In the genomic region with DNA sequence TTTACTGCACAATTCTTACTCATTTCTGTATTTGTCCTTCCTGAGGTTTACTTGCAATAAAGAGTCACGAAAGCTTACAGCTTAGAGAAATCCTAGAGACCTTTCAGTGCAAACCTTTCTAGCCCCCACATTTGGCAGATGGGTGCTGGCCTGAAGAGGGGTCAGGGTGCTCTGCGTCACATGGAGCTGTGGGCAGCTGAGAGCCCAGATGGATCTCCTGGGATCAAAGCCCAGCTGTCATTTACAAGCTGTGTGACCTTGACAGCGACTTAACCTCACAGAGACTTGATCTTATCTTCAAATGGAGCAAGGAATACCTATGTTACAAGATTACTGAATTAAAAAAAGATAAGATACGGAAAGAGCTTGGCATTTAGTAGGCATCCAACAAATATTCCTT, we compare ENCODE assay signal across 14 cellular contexts. TPM values are rescaled to one million over a fixed set of nuclear protein-coding genes. Genes with fewer than 3 reads are reported as not detected.
A peak's percentile ranks its signal among the peaks of the same experiment; 100 is the strongest.
DNase-seq lines count a peak whose midpoint lies in the region; ATAC-seq and TF ChIP-seq lines count a peak whose summit lies in the region.
"Had no signal": no experiment of that assay in that cellular context is flagged by ENCODE, and none has a peak within 500 bp of the region (broad histone marks: within the 10 kb centered on the region; RNA-seq: fewer than 3 reads in every experiment).

No MANE protein-coding gene starts in this region.

- DNase-seq in HCT116 (ENCODE audit: low read depth, low spot score) (no peak), NCI-H524 treated with DMSO at 0.1 percent for 48 hours (lab: John Stamatoyannopoulos, UW) (peak; percentile 56), WERI-Rb-1 (peak; percentile 94), retina (peak; percentile 9), HFFc6 (no peak)
- DNase-seq: ACHN; C1 segment of cervical spinal cord; Calu3; CD4-positive, alpha-beta T cell; DMS 273 treated with DMSO at 0.1 percent for 48 hours; GM23248 had no signal

- CTCF ChIA-PET in HCT116 (lab: Charles Lee), result interaction anchor here (1.3 kb wide), 1 partner anchor 19 kb away, joined by 4 read pairs; no protein-coding TSS in a partner anchor

- H4K20me1 ChIP-seq in HCT116 (ENCODE audit: insufficient read depth), result no peaks in the 10 kb centered on the region

- no peaks in the 10 kb centered on the region for H3K9me2 ChIP-seq in HCT116 (ENCODE audit: insufficient read depth)

- H3K4me1 Mint-ChIP-seq in HFFc6 (ENCODE audit: low read depth), result no peaks in the 10 kb centered on the region
- H3K4me1 Mint-ChIP-seq in activated T-helper 17 cell treated with anti-CD3 and anti-CD28 coated beads, Interleukin-2, amount 50 U/mL, for 72 hours, result no peaks in the 10 kb centered on the region
- H3K4me1 Mint-ChIP-seq: B cell had no signal

- POLR2A ChIA-PET in HCT116 (lab: Charles Lee), result no interaction called here

- no peak overlapping the region for H3K4me3 Mint-ChIP-seq in HFFc6
- H3K4me3 Mint-ChIP-seq in activated T-helper 17 cell treated with anti-CD3 and anti-CD28 coated beads, Interleukin-2, amount 50 U/mL, for 72 hours, result no peak overlapping the region
- H3K4me3 Mint-ChIP-seq: B cell; CD4-positive, alpha-beta T cell had no signal

- H3K4me1 ChIP-seq in HCT116 (ENCODE audit: control insufficient read depth in 1 of 2, insufficient read depth in 2 of 2, low read length in 2 of 2), result no peaks in the 10 kb centered on the region

- no peaks in the 10 kb centered on the region for H3K9me3 ChIP-seq in HCT116 (ENCODE audit: control insufficient read depth in 1 of 2, insufficient read depth in 1 of 2, low read depth in 1 of 2, low read length in 2 of 2)
- no peaks in the 10 kb centered on the region for H3K9me3 ChIP-seq in WERI-Rb-1 (ENCODE audit: severe bottlenecking)

- H3K4me3 ChIP-seq in HCT116 (replicated peaks in 1 of 2; ENCODE audit: low read depth in 1 of 2, low read length in 2 of 2) (no peak overlapping the region), WERI-Rb-1 (ENCODE audit: low read depth, low read length) (peak overlapping the region; percentile 22)
- H3K4me3 ChIP-seq: GM23248 had no signal

- ATAC-seq in HCT116 (no peak), HG03097 (IDR thresholded peaks at IDR 0.05; ENCODE audit: low FRiP score, unreplicated experiment) (no peak)
- ATAC-seq in activated T-helper 17 cell treated with anti-CD3 and anti-CD28 coated beads, Interleukin-2, amount 50 U/mL, for 72 hours (replicated peaks), result no peak

- no peak for TF ChIP-seq RAD21 in HCT116 (IDR thresholded peaks at IDR 0.05; ENCODE audit: low read depth)

- intact Hi-C loops in HCT116 (cut with micrococcal nuclease), result no loop called here

- H3K27ac ChIP-seq in HCT116 (ENCODE audit: low read depth, low read length) (no peak overlapping the region), WERI-Rb-1 (peak overlapping the region; percentile 90)
- H3K27ac ChIP-seq: GM23248 had no signal

- H2AFZ ChIP-seq in HCT116 (ENCODE audit: low read depth, low read length, poor library complexity, severe bottlenecking), result no peak overlapping the region
- H2AFZ ChIP-seq: GM23248 had no signal

- H3K36me3 ChIP-seq in HCT116 (ENCODE audit: control insufficient read depth in 1 of 2, insufficient read depth in 2 of 2, low read length in 2 of 2), result no peaks in the 10 kb centered on the region
- no peaks in the 10 kb centered on the region for H3K36me3 ChIP-seq in WERI-Rb-1

- BruUV-seq in HCT116 (replicated peaks; lab: Mats Ljungman, UMichigan), result no TSS peak

- RAD21 ChIA-PET in HCT116 (lab: Charles Lee; ENCODE audit: low non-redundant PET in 1 of 2, low total read pairs in 2 of 2, uncharacterized antibody in 2 of 2, unreplicated experiment in 2 of 2), result no interaction called here

- no peak overlapping the region for H3K9ac ChIP-seq in HCT116 (ENCODE audit: low read length)
- H3K9ac ChIP-seq: GM23248 had no signal

- H3K9me3 Mint-ChIP-seq in HFFc6, result no peaks in the 10 kb centered on the region
- no peaks in the 10 kb centered on the region for H3K9me3 Mint-ChIP-seq in activated T-helper 17 cell treated with anti-CD3 and anti-CD28 coated beads, Interleukin-2, amount 50 U/mL, for 72 hours
- H3K9me3 Mint-ChIP-seq: CD4-positive, alpha-beta T cell had no signal

- H3K27me3 ChIP-seq in HCT116 (ENCODE audit: insufficient read depth, low read length) (no peaks in the 10 kb centered on the region), WERI-Rb-1 (ENCODE audit: insufficient read depth, low read depth, severe bottlenecking) (no peaks in the 10 kb centered on the region)

- peaks cover 2% of the 10 kb centered on the region for H3K27me3 Mint-ChIP-seq in HFFc6 (ENCODE audit: insufficient read depth)
- no peaks in the 10 kb centered on the region for H3K27me3 Mint-ChIP-seq in activated T-helper 17 cell treated with anti-CD3 and anti-CD28 coated beads, Interleukin-2, amount 50 U/mL, for 72 hours
- H3K27me3 Mint-ChIP-seq: CD4-positive, alpha-beta T cell had no signal

- TF ChIP-seq CTCF in HCT116 (IDR thresholded peaks at IDR 0.05 in 2 of 3, conservative IDR thresholded peaks at IDR 0.05 in 1 of 3; ENCODE audit: borderline replicate concordance in 1 of 3, insufficient read depth in 1 of 3, low read depth in 2 of 3, low read length in 2 of 3), result no peak
- TF ChIP-seq CTCF in WERI-Rb-1 (IDR thresholded peaks at IDR 0.05; ENCODE audit: low read depth, low read length), result no peak
- no peak for TF ChIP-seq CTCF in HFFc6 (IDR thresholded peaks at IDR 0.05)

- TF ChIP-seq POLR2A in HCT116 (IDR thresholded peaks at IDR 0.05; ENCODE audit: borderline replicate concordance, extremely low read depth, insufficient read depth, insufficient read length), result no peak

- no peaks in the 10 kb centered on the region for H3K79me2 ChIP-seq in HCT116 (ENCODE audit: insufficient read depth, low read length)

- H3K4me2 ChIP-seq in HCT116 (ENCODE audit: low read length), result no peak overlapping the region

- H3K27ac Mint-ChIP-seq in HFFc6, result no peak overlapping the region
- H3K27ac Mint-ChIP-seq in activated T-helper 17 cell treated with anti-CD3 and anti-CD28 coated beads, Interleukin-2, amount 50 U/mL, for 72 hours, result no peak overlapping the region
- H3K27ac Mint-ChIP-seq: B cell; CD4-positive, alpha-beta T cell had no signal

- H3K36me3 Mint-ChIP-seq in HFFc6 (ENCODE audit: low read depth), result no peaks in the 10 kb centered on the region
- no peaks in the 10 kb centered on the region for H3K36me3 Mint-ChIP-seq in activated T-helper 17 cell treated with anti-CD3 and anti-CD28 coated beads, Interleukin-2, amount 50 U/mL, for 72 hours (ENCODE audit: low read depth)

TF ChIP-seq in HCT116, 20 proteins besides CTCF, POLR2A, EP300 and RAD21:
- no peak for TF ChIP-seq POLR2AphosphoS5 (IDR thresholded peaks at IDR 0.05; ENCODE audit: low read depth, low read length)
- TF ChIP-seq, protein P1, sequence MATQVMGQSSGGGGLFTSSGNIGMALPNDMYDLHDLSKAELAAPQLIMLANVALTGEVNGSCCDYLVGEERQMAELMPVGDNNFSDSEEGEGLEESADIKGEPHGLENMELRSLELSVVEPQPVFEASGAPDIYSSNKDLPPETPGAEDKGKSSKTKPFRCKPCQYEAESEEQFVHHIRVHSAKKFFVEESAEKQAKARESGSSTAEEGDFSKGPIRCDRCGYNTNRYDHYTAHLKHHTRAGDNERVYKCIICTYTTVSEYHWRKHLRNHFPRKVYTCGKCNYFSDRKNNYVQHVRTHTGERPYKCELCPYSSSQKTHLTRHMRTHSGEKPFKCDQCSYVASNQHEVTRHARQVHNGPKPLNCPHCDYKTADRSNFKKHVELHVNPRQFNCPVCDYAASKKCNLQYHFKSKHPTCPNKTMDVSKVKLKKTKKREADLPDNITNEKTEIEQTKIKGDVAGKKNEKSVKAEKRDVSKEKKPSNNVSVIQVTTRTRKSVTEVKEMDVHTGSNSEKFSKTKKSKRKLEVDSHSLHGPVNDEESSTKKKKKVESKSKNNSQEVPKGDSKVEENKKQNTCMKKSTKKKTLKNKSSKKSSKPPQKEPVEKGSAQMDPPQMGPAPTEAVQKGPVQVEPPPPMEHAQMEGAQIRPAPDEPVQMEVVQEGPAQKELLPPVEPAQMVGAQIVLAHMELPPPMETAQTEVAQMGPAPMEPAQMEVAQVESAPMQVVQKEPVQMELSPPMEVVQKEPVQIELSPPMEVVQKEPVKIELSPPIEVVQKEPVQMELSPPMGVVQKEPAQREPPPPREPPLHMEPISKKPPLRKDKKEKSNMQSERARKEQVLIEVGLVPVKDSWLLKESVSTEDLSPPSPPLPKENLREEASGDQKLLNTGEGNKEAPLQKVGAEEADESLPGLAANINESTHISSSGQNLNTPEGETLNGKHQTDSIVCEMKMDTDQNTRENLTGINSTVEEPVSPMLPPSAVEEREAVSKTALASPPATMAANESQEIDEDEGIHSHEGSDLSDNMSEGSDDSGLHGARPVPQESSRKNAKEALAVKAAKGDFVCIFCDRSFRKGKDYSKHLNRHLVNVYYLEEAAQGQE (IDR thresholded peaks at IDR 0.05; ENCODE audit: low read depth), result no peak
- TF ChIP-seq, protein P2, sequence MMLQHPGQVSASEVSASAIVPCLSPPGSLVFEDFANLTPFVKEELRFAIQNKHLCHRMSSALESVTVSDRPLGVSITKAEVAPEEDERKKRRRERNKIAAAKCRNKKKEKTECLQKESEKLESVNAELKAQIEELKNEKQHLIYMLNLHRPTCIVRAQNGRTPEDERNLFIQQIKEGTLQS (IDR thresholded peaks at IDR 0.05), result no peak
- peak; percentile 75 for TF ChIP-seq TCF7L2 (IDR thresholded peaks at IDR 0.05; ENCODE audit: borderline replicate concordance, extremely low read depth, insufficient read depth, insufficient read length)
- TF ChIP-seq, protein P3, sequence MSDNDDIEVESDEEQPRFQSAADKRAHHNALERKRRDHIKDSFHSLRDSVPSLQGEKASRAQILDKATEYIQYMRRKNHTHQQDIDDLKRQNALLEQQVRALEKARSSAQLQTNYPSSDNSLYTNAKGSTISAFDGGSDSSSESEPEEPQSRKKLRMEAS (IDR thresholded peaks at IDR 0.05), result no peak
TF ChIP-seq in HCT116: peak in this region for 1.

RNA-seq across cellular contexts. Expression of a gene that starts 24.0 kb away (rescaled TPM):
- 64.3 TPM for total RNA-seq in HCT116 (2021; ENCODE audit: unreplicated experiment)
- polyA plus RNA-seq in HCT116 (2012), result 49.7 and 51.0 TPM in 2 replicates
- 10 to 100 TPM; 78.9 to 97.5 (median 86.8) TPM for total RNA-seq in HFFc6 (2021; fragmentation: NEBNext Ultra II Directional; extraction: Animal tissue kit (Norgen Biotek cat#: 25700))
- 10 to 100 TPM; 91.5 to 97.3 TPM for total RNA-seq in activated T-helper 17 cell treated with anti-CD3 and anti-CD28 coated beads, Interleukin-2, amount 50 U/mL, for 72 hours

Comparison
In these comparisons a context has a peak if more than half of its experiments do, and no peak if none do; other contexts are left out.
1. DNase-seq: peak in NCI-H524 treated with DMSO at 0.1 percent for 48 hours (single experiment), WERI-Rb-1 (single experiment) and retina (single experiment); none in HCT116 (single experiment) and HFFc6 (single experiment).